Comparison of ENCODE assay signal across 14 cellular contexts in the genomic region with DNA sequence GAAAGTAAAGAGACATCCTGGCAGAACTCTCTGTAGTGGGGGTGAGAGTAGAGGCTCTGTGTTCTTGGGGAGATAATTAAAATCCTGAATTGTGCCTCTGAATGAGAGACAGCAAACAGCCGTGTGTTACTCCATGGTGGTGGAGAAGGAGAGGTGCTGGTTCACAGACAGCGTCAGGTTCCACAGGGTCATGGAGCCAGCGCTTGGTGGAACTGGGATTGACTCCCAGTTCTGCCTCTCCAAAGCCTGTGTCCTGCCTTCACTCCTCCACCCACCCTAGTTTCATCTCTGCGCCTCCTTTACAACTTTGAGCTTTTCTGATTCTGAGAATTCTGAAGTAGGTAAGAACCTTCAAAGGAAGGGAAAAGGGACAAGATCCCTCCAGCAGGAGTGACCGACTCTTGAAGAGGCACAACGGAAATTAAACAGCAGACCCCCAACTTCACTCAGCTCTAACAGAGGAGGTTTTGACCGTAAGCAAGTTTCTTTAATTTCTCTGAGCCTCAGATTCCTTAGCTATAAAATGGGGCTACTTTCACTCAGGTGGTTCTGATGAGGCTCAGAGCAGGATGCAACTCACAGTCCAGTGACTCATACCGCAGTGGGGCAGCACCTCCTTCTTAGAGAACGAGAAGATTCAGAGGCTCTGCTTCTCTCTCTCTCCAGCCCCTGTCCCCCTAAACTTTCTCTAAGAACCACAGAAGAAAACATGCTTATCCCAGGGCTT.
"Had no signal": no experiment of that assay in that cellular context is flagged by ENCODE, and none has a peak within 500 bp of the region (broad histone marks: within the 10 kb centered on the region; RNA-seq: fewer than 3 reads in every experiment).

No MANE protein-coding gene starts in this region.

- DNase-seq: activated CD4-positive, CD25-positive, alpha-beta regulatory T cell treated with anti-CD3 and anti-CD28 coated beads, Interleukin-2, amount 50 U/mL, for 72 hours; activated naive CD4-positive, alpha-beta T cell treated with anti-CD3 and anti-CD28 coated beads, Interleukin-2, amount 10 ng/mL, durations not matched to agents 7 days and 5 days; hippocampal formation; kidney; left ventricle myocardium superior; mesenchymal stem cell; ovary; stimulated activated CD4-positive, alpha-beta T cell treated with anti-CD3 and anti-CD28 coated beads, Interleukin-1b, Interleukin-23, amount 100 ng/mL, for 48 hours; T-helper 9 cell had no signal

- H3K4me1 Mint-ChIP-seq: activated naive CD4-positive, alpha-beta T cell treated with anti-CD3 and anti-CD28 coated beads, Interleukin-2, amount 10 ng/mL, durations not matched to agents 7 days and 5 days had no signal

- H3K27ac Mint-ChIP-seq: activated naive CD4-positive, alpha-beta T cell treated with anti-CD3 and anti-CD28 coated beads, Interleukin-2, amount 10 ng/mL, durations not matched to agents 7 days and 5 days; activated T-cell treated with anti-CD3 and anti-CD28 coated beads, Interleukin-2, amount 50 U/mL, for 24 hours had no signal

- H3K36me3 Mint-ChIP-seq: activated naive CD4-positive, alpha-beta T cell treated with anti-CD3 and anti-CD28 coated beads, Interleukin-2, amount 10 ng/mL, durations not matched to agents 7 days and 5 days had no signal

- H3K4me1 ChIP-seq: ascending aorta, upper lobe of right lung had no signal

- H3K9me3 Mint-ChIP-seq: activated naive CD4-positive, alpha-beta T cell treated with anti-CD3 and anti-CD28 coated beads, Interleukin-2, amount 10 ng/mL, durations not matched to agents 7 days and 5 days; activated T-cell treated with anti-CD3 and anti-CD28 coated beads, Interleukin-2, amount 50 U/mL, for 24 hours had no signal

- ATAC-seq: esophagus mucosa, left ventricle myocardium superior, upper lobe of right lung had no signal

- H3K36me3 ChIP-seq: ascending aorta, ovary, thoracic aorta, upper lobe of right lung had no signal

- H3K27ac ChIP-seq: ascending aorta, ovary, thoracic aorta, upper lobe of right lung had no signal

- H3K9me3 ChIP-seq: ascending aorta, ovary, thoracic aorta, upper lobe of right lung had no signal

- H3K4me3 ChIP-seq: ascending aorta, ovary, thoracic aorta, upper lobe of right lung had no signal

- H3K4me3 Mint-ChIP-seq: activated naive CD4-positive, alpha-beta T cell treated with anti-CD3 and anti-CD28 coated beads, Interleukin-2, amount 10 ng/mL, durations not matched to agents 7 days and 5 days; activated T-cell treated with anti-CD3 and anti-CD28 coated beads, Interleukin-2, amount 50 U/mL, for 24 hours had no signal

- H3K27me3 ChIP-seq: ascending aorta, ovary had no signal
